Comparison of ENCODE assay signal across 16 cellular contexts in genomic region chr5:113354056-113354455, GRCh38.
DNase-seq lines count a peak whose midpoint lies in the region; ATAC-seq, FAIRE-seq and TF ChIP-seq lines count a peak whose summit lies in the region.
"Had no signal": no experiment of that assay in that cellular context is flagged by ENCODE, and none has a peak within 500 bp of the region (broad histone marks: within the 10 kb centered on the region; RNA-seq: fewer than 3 reads in every experiment).

No MANE protein-coding gene starts in this region.

- DNase-seq in SK-N-SH (peak; percentile 31), RCC 7860 (ENCODE audit: low spot score) (peak; percentile 85), epithelial cell of esophagus (ENCODE audit: low read depth) (peak; percentile 76), renal cortical epithelial cell (ENCODE audit: low read depth) (peak; percentile 68), NCI-H2029 (lab: John Stamatoyannopoulos, UW) (no peak), omental fat pad (ENCODE audit: low spot score) (no peak), mesenchymal stem cell (no peak)
- DNase-seq: C1 segment of cervical spinal cord, DMS153, H7, Karpas-422, NCI-H1417, NCI-H2029 treated with DMSO at 0.1 percent for 48 hours, NCI-H524 had no signal

- H3K4me1 ChIP-seq in SK-N-SH (ENCODE audit: control insufficient read depth in 1 of 2, insufficient read depth in 2 of 2, low read depth in 1 of 2, low read length in 1 of 2) (peaks cover 0 to 15% of the 10 kb centered on the region in 2 experiments; a peak in 2 of 4 replicates), mesenchymal stem cell (ENCODE audit: control insufficient read depth, insufficient read depth, low read depth, low read length) (peaks cover 2% of the 10 kb centered on the region)

- H2AFZ ChIP-seq in SK-N-SH (ENCODE audit: low read depth), result no peak overlapping the region
- no peak overlapping the region for H2AFZ ChIP-seq in mesenchymal stem cell (ENCODE audit: low read depth, low read length)

- TF ChIP-seq RAD21 in SK-N-SH (IDR thresholded peaks at IDR 0.05; ENCODE audit: low read length), result no peak

- no peak overlapping the region for H2BK12ac ChIP-seq in mesenchymal stem cell (ENCODE audit: low read length in 2 of 2)

- no peak overlapping the region for H4K8ac ChIP-seq in mesenchymal stem cell (ENCODE audit: low read length)

- H3K27me3 ChIP-seq in SK-N-SH (ENCODE audit: insufficient read depth) (no peaks in the 10 kb centered on the region), mesenchymal stem cell (ENCODE audit: control insufficient read depth in 1 of 2, insufficient read depth in 1 of 2, low read length in 2 of 2) (no peaks in the 10 kb centered on the region)

- H3K23ac ChIP-seq in mesenchymal stem cell (ENCODE audit: low read length in 2 of 2), result no peak overlapping the region

- no peak overlapping the region for H2BK15ac ChIP-seq in mesenchymal stem cell (ENCODE audit: low read depth, poor library complexity, severe bottlenecking)

- no peak overlapping the region for H3K9ac ChIP-seq in SK-N-SH
- H3K9ac ChIP-seq in mesenchymal stem cell (ENCODE audit: low read length), result no peak overlapping the region

- no peak overlapping the region for H3K4ac ChIP-seq in mesenchymal stem cell (ENCODE audit: low read depth in 1 of 2, low read length in 2 of 2)

- no peak overlapping the region for H2AK5ac ChIP-seq in mesenchymal stem cell (ENCODE audit: low read length, severe bottlenecking)

- H3K9me2 ChIP-seq in SK-N-SH, result no peaks in the 10 kb centered on the region

- peak in 1 of 2 experiments; percentile 53; a peak in 1 of 4 replicates for TF ChIP-seq EP300 in SK-N-SH (IDR thresholded peaks at IDR 0.05; ENCODE audit: borderline replicate concordance in 1 of 2, low read depth in 1 of 2, low read length in 1 of 2)

- no peak overlapping the region for H2BK5ac ChIP-seq in mesenchymal stem cell (ENCODE audit: low read depth, low read length, poor library complexity, severe bottlenecking)

- CTCF ChIA-PET in SK-N-SH (lab: Yijun Ruan, JAX), result no interaction called here

- H3K4me2 ChIP-seq in SK-N-SH (no peak overlapping the region), mesenchymal stem cell (ENCODE audit: low read length, poor library complexity, severe bottlenecking) (no peak overlapping the region)

- H2BK120ac ChIP-seq in mesenchymal stem cell (ENCODE audit: low read depth, low read length), result no peak overlapping the region

- H3K4me3 ChIP-seq in SK-N-SH (ENCODE audit: low read depth in 2 of 2, low read length in 1 of 2) (no peak overlapping the region), epithelial cell of esophagus (ENCODE audit: low read length) (no peak overlapping the region), mesenchymal stem cell (ENCODE audit: insufficient read depth in 1 of 2, low read depth in 1 of 2, low read length in 2 of 2) (no peak overlapping the region)

- H3K79me2 ChIP-seq in SK-N-SH (ENCODE audit: insufficient read depth), result no peaks in the 10 kb centered on the region

- no peak overlapping the region for H3K14ac ChIP-seq in mesenchymal stem cell (ENCODE audit: low read length in 2 of 2)

- H3K36me3 ChIP-seq in SK-N-SH (replicated peaks in 1 of 2; ENCODE audit: control insufficient read depth in 1 of 2, insufficient read depth in 2 of 2, low read length in 1 of 2), result no peaks in the 10 kb centered on the region
- H3K36me3 ChIP-seq in mesenchymal stem cell (ENCODE audit: control insufficient read depth in 1 of 2, insufficient read depth in 2 of 2, low read depth in 1 of 2, low read length in 2 of 2), result peaks cover 0 to 3% of the 10 kb centered on the region in 2 experiments

- no peaks in the 10 kb centered on the region for H4K20me1 ChIP-seq in SK-N-SH (ENCODE audit: insufficient read depth)

- H4K91ac ChIP-seq in mesenchymal stem cell (ENCODE audit: low read length), result no peak overlapping the region

- no peaks in the 10 kb centered on the region for H3F3A ChIP-seq in SK-N-SH (replicated peaks; ENCODE audit: insufficient read depth)

- TF ChIP-seq CTCF in SK-N-SH (IDR thresholded peaks at IDR 0.05) (no peak), epithelial cell of esophagus (IDR thresholded peaks at IDR 0.05; ENCODE audit: insufficient read depth, low read depth, low read length, missing control alignments) (no peak), omental fat pad (IDR thresholded peaks at IDR 0.05) (no peak)

- no peak overlapping the region for H3K27ac ChIP-seq in SK-N-SH (ENCODE audit: low read depth in 2 of 2, low read length in 1 of 2)
- H3K27ac ChIP-seq in mesenchymal stem cell (ENCODE audit: low read length, poor library complexity, severe bottlenecking), result no peak overlapping the region
- H3K27ac ChIP-seq: 22Rv1 had no signal

- POLR2A ChIA-PET in SK-N-SH (lab: Yijun Ruan, JAX), result no interaction called here

- 45% methylated on average over 1 of the region's 1 CpG for WGBS in SK-N-SH (ENCODE audit: low lambda C conversion rate)
- WGBS in mesenchymal stem cell, result no CpG with 5 or more reads among the region's 1 CpG

- FAIRE-seq in RCC 7860 (lab: Jason Lieb, UNC), result peak; percentile 98

- H3K9me3 ChIP-seq in SK-N-SH (no peaks in the 10 kb centered on the region), mesenchymal stem cell (ENCODE audit: control insufficient read depth, low read length) (no peaks in the 10 kb centered on the region)

- no peak; the same call in 2 of the 3 replicates for ATAC-seq in SK-N-SH treated with all-trans-retinoic acid at 6 μM for 48 hours
- ATAC-seq in omental fat pad (ENCODE audit: low FRiP score), result no peak

- no peak overlapping the region for H3K18ac ChIP-seq in mesenchymal stem cell (ENCODE audit: low read depth in 1 of 2, low read length in 2 of 2)

- H3K79me1 ChIP-seq in mesenchymal stem cell (replicated peaks; ENCODE audit: low read length, poor library complexity, severe bottlenecking), result peaks cover 1% of the 10 kb centered on the region

TF ChIP-seq in SK-N-SH, 30 proteins besides CTCF, POLR2A, EP300 and RAD21:
- TF ChIP-seq GATA2 (CRISPR knock-in tag; IDR thresholded peaks at IDR 0.05), result peak; percentile 19; the same call in 1 of the 2 replicates
- TF ChIP-seq FOXM1 (IDR thresholded peaks at IDR 0.05; ENCODE audit: low read depth), result no peak
- TF ChIP-seq TAF1 (IDR thresholded peaks at IDR 0.05; ENCODE audit: borderline replicate concordance, low read depth, low read length), result no peak
- TF ChIP-seq RCOR1 (IDR thresholded peaks at IDR 0.05; ENCODE audit: low read length), result peak; percentile 49; the same call in 1 of the 2 replicates

TF ChIP-seq in SK-N-SH treated with all-trans-retinoic acid at 6 μM for 48 hours, 23 proteins besides CTCF, POLR2A, EP300 and RAD21:
- TF ChIP-seq, protein P1, sequence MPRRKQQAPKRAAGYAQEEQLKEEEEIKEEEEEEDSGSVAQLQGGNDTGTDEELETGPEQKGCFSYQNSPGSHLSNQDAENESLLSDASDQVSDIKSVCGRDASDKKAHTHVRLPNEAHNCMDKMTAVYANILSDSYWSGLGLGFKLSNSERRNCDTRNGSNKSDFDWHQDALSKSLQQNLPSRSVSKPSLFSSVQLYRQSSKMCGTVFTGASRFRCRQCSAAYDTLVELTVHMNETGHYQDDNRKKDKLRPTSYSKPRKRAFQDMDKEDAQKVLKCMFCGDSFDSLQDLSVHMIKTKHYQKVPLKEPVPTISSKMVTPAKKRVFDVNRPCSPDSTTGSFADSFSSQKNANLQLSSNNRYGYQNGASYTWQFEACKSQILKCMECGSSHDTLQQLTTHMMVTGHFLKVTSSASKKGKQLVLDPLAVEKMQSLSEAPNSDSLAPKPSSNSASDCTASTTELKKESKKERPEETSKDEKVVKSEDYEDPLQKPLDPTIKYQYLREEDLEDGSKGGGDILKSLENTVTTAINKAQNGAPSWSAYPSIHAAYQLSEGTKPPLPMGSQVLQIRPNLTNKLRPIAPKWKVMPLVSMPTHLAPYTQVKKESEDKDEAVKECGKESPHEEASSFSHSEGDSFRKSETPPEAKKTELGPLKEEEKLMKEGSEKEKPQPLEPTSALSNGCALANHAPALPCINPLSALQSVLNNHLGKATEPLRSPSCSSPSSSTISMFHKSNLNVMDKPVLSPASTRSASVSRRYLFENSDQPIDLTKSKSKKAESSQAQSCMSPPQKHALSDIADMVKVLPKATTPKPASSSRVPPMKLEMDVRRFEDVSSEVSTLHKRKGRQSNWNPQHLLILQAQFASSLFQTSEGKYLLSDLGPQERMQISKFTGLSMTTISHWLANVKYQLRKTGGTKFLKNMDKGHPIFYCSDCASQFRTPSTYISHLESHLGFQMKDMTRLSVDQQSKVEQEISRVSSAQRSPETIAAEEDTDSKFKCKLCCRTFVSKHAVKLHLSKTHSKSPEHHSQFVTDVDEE (CRISPR knock-in tag; IDR thresholded peaks at IDR 0.05), result no peak
- TF ChIP-seq ZNF70 (CRISPR knock-in tag; IDR thresholded peaks at IDR 0.05) (no peak), ZFP30 (CRISPR knock-in tag; IDR thresholded peaks at IDR 0.05) (no peak), ZNF8 (CRISPR knock-in tag; IDR thresholded peaks at IDR 0.05) (no peak), ZNF565 (CRISPR knock-in tag; conservative IDR thresholded peaks at IDR 0.05; ENCODE audit: low read depth) (no peak), ARNTL (CRISPR knock-in tag; IDR thresholded peaks at IDR 0.05; ENCODE audit: borderline replicate concordance, low read depth) (no peak), ESRRG (CRISPR knock-in tag; IDR thresholded peaks at IDR 0.05) (no peak), CREB5 (CRISPR knock-in tag; IDR thresholded peaks at IDR 0.05; ENCODE audit: low read depth) (no peak), CSDC2 (CRISPR knock-in tag; IDR thresholded peaks at IDR 0.05) (no peak), GLIS3 (CRISPR knock-in tag; IDR thresholded peaks at IDR 0.05) (no peak)

Comparison
In these comparisons a context has a peak if more than half of its experiments do, and no peak if none do; other contexts are left out.
1. DNase-seq: peak in SK-N-SH (single experiment), RCC 7860 (single experiment), epithelial cell of esophagus (single experiment) and renal cortical epithelial cell (single experiment); none in NCI-H2029 (single experiment), omental fat pad (single experiment) and mesenchymal stem cell (single experiment).